8 cellular contexts compared by ENCODE assay signal in genomic region chrX:20067709-20068315, GRCh38. TPM values are rescaled to one million over a fixed set of nuclear protein-coding genes. Genes with fewer than 3 reads are reported as not detected.
DNase-seq lines count a peak whose midpoint lies in the region; ATAC-seq and TF ChIP-seq lines count a peak whose summit lies in the region.

No MANE protein-coding gene starts in this region.

- no peak overlapping the region for H2AFZ ChIP-seq in parathyroid adenoma

- H3K4me2 ChIP-seq in parathyroid adenoma (ENCODE audit: low read length) = peak overlapping the region; percentile 17

- peak overlapping the region; percentile 68 for H3K4me3 Mint-ChIP-seq in HFFc6

- H3K4me1 Mint-ChIP-seq in HFFc6 (ENCODE audit: low read depth) = peaks cover 31% of the 10 kb centered on the region

- DNase-seq in HFFc6 = peak; percentile 72
- DNase-seq in RPMI8226 = peak; percentile 77
- peak; percentile 75 for DNase-seq in fibroblast of pulmonary artery (ENCODE audit: low read depth)
- no peak for DNase-seq in activated CD4-positive, alpha-beta T cell treated with anti-CD3 and anti-CD28 coated beads, Interleukin-2, amount 50 U/mL, for 1 hour
- DNase-seq in activated CD4-positive, alpha-beta T cell treated with anti-CD3 and anti-CD28 coated beads, Interleukin-2, amount 50 U/mL, for 48 hours = no peak

- H3K4me1 ChIP-seq in parathyroid adenoma = peaks cover 16% of the 10 kb centered on the region

- H3K27me3 ChIP-seq in parathyroid adenoma (ENCODE audit: control insufficient read depth, insufficient read depth, low read length) = no peaks in the 10 kb centered on the region

- peak overlapping the region; percentile 78 for H3K27ac Mint-ChIP-seq in HFFc6

- H3K36me3 Mint-ChIP-seq in HFFc6 (ENCODE audit: low read depth) = no peaks in the 10 kb centered on the region

- no peak overlapping the region for H3K9ac ChIP-seq in parathyroid adenoma

- ATAC-seq in GM18909 (IDR thresholded peaks at IDR 0.05; ENCODE audit: poor library complexity, unreplicated experiment) (no peak), GM18870 (IDR thresholded peaks at IDR 0.05; ENCODE audit: unreplicated experiment) (no peak)

- TF ChIP-seq CTCF in HFFc6 (IDR thresholded peaks at IDR 0.05) = no peak
- no peak for TF ChIP-seq CTCF in fibroblast of pulmonary artery (IDR thresholded peaks at IDR 0.05; ENCODE audit: low read length, missing control alignments)
- TF ChIP-seq CTCF in parathyroid adenoma (IDR thresholded peaks at IDR 0.05) = no peak

- H3K27ac ChIP-seq in parathyroid adenoma = peak overlapping the region; percentile 83

- H3K4me3 ChIP-seq in fibroblast of pulmonary artery (replicated peaks; ENCODE audit: low read depth, low read length) (no peak overlapping the region), parathyroid adenoma (ENCODE audit: low read depth, low read length) (no peak overlapping the region)

- no peaks in the 10 kb centered on the region for H3K9me3 ChIP-seq in parathyroid adenoma (ENCODE audit: control insufficient read depth, low read length)

- no peaks in the 10 kb centered on the region for H3K36me3 ChIP-seq in parathyroid adenoma (ENCODE audit: control insufficient read depth, insufficient read depth, low read length)

- peaks cover 9% of the 10 kb centered on the region; the same call in 1 of the 2 replicates for H3K27me3 Mint-ChIP-seq in HFFc6 (ENCODE audit: insufficient read depth)

- no peaks in the 10 kb centered on the region for H3K9me3 Mint-ChIP-seq in HFFc6

- no peaks in the 10 kb centered on the region for H3K79me2 ChIP-seq in parathyroid adenoma

RNA-seq across cellular contexts. Expression of gene MAP7D2, which starts 48.9 kb away (rescaled TPM):
- total RNA-seq in HFFc6 (2021; fragmentation: NEBNext Ultra II Directional; extraction: Animal tissue kit (Norgen Biotek cat#: 25700)) = under 1 TPM in 5 of 6 experiments, not detected in 1; 0.05 to 0.47 (median 0.20) TPM

Comparison
In these comparisons a context has a peak if more than half of its experiments do, and no peak if none do; other contexts are left out.
1. DNase-seq: peak in HFFc6 (single experiment), RPMI8226 (single experiment) and fibroblast of pulmonary artery (single experiment); none in activated CD4-positive, alpha-beta T cell treated with anti-CD3 and anti-CD28 coated beads, Interleukin-2, amount 50 U/mL, for 1 hour (single experiment) and activated CD4-positive, alpha-beta T cell treated with anti-CD3 and anti-CD28 coated beads, Interleukin-2, amount 50 U/mL, for 48 hours (0 of 2).